In genomic region chr17:64777413-64778101, GRCh38 we compare ENCODE assay signal across 1 cellular context.
TF ChIP-seq lines count a peak whose summit lies in the region.

No MANE protein-coding gene starts in this region.

TF ChIP-seq in GM23338, 12 proteins besides CTCF, POLR2A, EP300 and RAD21 (continued from another document):
- TF ChIP-seq ZNF462 (CRISPR knock-in tag; IDR thresholded peaks at IDR 0.05) (no peak), ZNF114 (CRISPR knock-in tag; IDR thresholded peaks at IDR 0.05) (no peak), STAT1 (IDR thresholded peaks at IDR 0.05; ENCODE audit: unreplicated experiment) (no peak), NANOG (IDR thresholded peaks at IDR 0.05; ENCODE audit: borderline replicate concordance) (no peak)
